Comparison of ENCODE assay signal across 1 cellular context in the genomic region with DNA sequence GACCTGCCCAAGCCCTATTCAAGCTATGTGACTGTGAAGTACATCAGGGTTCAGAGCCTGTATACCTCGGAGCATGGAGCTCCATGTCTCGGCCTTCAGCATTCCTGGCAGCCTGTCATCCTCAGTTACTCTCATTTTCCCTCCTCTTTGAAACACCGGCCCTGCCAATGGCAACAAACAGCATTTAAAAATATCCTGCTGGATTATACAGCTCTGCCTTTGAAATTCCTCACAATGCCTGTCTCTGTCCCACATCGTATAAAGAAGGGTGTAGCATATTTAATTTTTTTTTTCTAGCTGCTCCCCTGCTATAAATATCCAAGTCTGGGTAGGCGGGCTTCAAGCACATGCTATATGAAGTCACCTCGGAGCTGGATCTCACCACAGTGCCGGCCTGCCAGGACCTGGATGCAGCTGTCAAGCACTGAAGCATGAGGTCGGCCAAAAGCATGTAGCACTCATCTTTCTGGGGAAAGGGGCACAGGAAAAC.
TF ChIP-seq lines count a peak whose summit lies in the region.

No MANE protein-coding gene starts in this region.

TF ChIP-seq in A549, 52 proteins besides CTCF, POLR2A, EP300 and RAD21 (continued from another document):
- TF ChIP-seq, protein P1, sequence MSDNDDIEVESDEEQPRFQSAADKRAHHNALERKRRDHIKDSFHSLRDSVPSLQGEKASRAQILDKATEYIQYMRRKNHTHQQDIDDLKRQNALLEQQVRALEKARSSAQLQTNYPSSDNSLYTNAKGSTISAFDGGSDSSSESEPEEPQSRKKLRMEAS (IDR thresholded peaks at IDR 0.05), result peak; percentile 57; the same call in 1 of the 2 replicates
- TF ChIP-seq EHMT2 (IDR thresholded peaks at IDR 0.05; ENCODE audit: low read depth) (no peak), SMC3 (IDR thresholded peaks at IDR 0.05) (no peak), RNF2 (IDR thresholded peaks at IDR 0.05; ENCODE audit: borderline replicate concordance, low read depth) (no peak), EHF (CRISPR knock-in tag; IDR thresholded peaks at IDR 0.05) (no peak), SREBF2 (IDR thresholded peaks at IDR 0.05) (no peak)
